1 cellular context compared by ENCODE assay signal in genomic region chr11:1827095-1827797, GRCh38.
TF ChIP-seq lines count a peak whose summit lies in the region.

No MANE protein-coding gene starts in this region.

TF ChIP-seq in HepG2, 621 proteins besides CTCF, POLR2A, EP300 and RAD21 (continued from another document and continues in another):
- TF ChIP-seq SOX6 (IDR thresholded peaks at IDR 0.05) (no peak), SOX6 (CRISPR knock-in tag; IDR thresholded peaks at IDR 0.05) (peak; percentile 41; the same call in 1 of the 2 replicates), REXO4 (CRISPR knock-in tag; IDR thresholded peaks at IDR 0.05; ENCODE audit: borderline replicate concordance) (no peak), ATF7-NPFF (CRISPR knock-in tag; IDR thresholded peaks at IDR 0.05; ENCODE audit: low read depth) (no peak; the same call in 1 of the 2 replicates), AHR (CRISPR knock-in tag; IDR thresholded peaks at IDR 0.05) (no peak), ZNF24 (IDR thresholded peaks at IDR 0.05) (no peak), ZNF780A (CRISPR knock-in tag; IDR thresholded peaks at IDR 0.05) (no peak), ZNF282 (IDR thresholded peaks at IDR 0.05; ENCODE audit: partially characterized antibody) (no peak), ZNF451 (CRISPR knock-in tag; IDR thresholded peaks at IDR 0.05) (0 out of 2 replicates have a peak, but pooled peaks have one; percentile 63), ZKSCAN8 (CRISPR knock-in tag; IDR thresholded peaks at IDR 0.05; ENCODE audit: borderline replicate concordance) (0 out of 2 replicates have a peak, but pooled peaks have one; percentile 39), ZNF30 (CRISPR knock-in tag; IDR thresholded peaks at IDR 0.05) (no peak), ATF7 (IDR thresholded peaks at IDR 0.05) (no peak), ATF7 (CRISPR knock-in tag; IDR thresholded peaks at IDR 0.05) (no peak), ZNF337 (CRISPR knock-in tag; IDR thresholded peaks at IDR 0.05; ENCODE audit: borderline replicate concordance, low read depth) (peak; percentile 39; the same call in 1 of the 2 replicates), ZNF20 (CRISPR knock-in tag; IDR thresholded peaks at IDR 0.05) (no peak), NR0B2 (CRISPR knock-in tag; IDR thresholded peaks at IDR 0.05) (peak; percentile 24; the same call in 1 of the 2 replicates), ZNF607 (CRISPR knock-in tag; IDR thresholded peaks at IDR 0.05; ENCODE audit: borderline replicate concordance) (0 out of 2 replicates have a peak, but pooled peaks have one; percentile 9), NKX3-1 (CRISPR knock-in tag; IDR thresholded peaks at IDR 0.05) (no peak), ARID2 (CRISPR knock-in tag; IDR thresholded peaks at IDR 0.05; ENCODE audit: borderline replicate concordance) (peak; percentile 58; the same call in 1 of the 2 replicates), MAFF (IDR thresholded peaks at IDR 0.05; ENCODE audit: low read depth, low read length) (no peak), ZNF660 (CRISPR knock-in tag; IDR thresholded peaks at IDR 0.05; ENCODE audit: borderline replicate concordance, low read depth) (no peak), TOPORS (CRISPR knock-in tag; IDR thresholded peaks at IDR 0.05) (no peak), SRF (IDR thresholded peaks at IDR 0.05; ENCODE audit: low read depth, low read length) (no peak), IRF2 (CRISPR knock-in tag; IDR thresholded peaks at IDR 0.05) (no peak), LCORL (IDR thresholded peaks at IDR 0.05) (no peak), LCORL (CRISPR knock-in tag; IDR thresholded peaks at IDR 0.05) (peak; percentile 79), YY1 (IDR thresholded peaks at IDR 0.05; ENCODE audit: insufficient read depth, insufficient replicate concordance, low read depth, low read length) (no peak), ZNF720 (CRISPR knock-in tag; IDR thresholded peaks at IDR 0.05) (no peak), KAT7 (CRISPR knock-in tag; IDR thresholded peaks at IDR 0.05; ENCODE audit: borderline replicate concordance) (no peak), ZC3H13 (CRISPR knock-in tag; IDR thresholded peaks at IDR 0.05) (0 out of 2 replicates have a peak, but pooled peaks have one; percentile 52), ZNF136 (CRISPR knock-in tag; IDR thresholded peaks at IDR 0.05; ENCODE audit: low read depth) (0 out of 2 replicates have a peak, but pooled peaks have one; percentile 28), ZNF687 (CRISPR knock-in tag; IDR thresholded peaks at IDR 0.05) (peak; percentile 96), ZSCAN21 (CRISPR knock-in tag; IDR thresholded peaks at IDR 0.05; ENCODE audit: borderline replicate concordance) (peak; percentile 60), STAT5B (CRISPR knock-in tag; IDR thresholded peaks at IDR 0.05) (no peak), ARID5B (CRISPR knock-in tag; IDR thresholded peaks at IDR 0.05) (0 out of 2 replicates have a peak, but pooled peaks have one; percentile 23), ZFX (CRISPR knock-in tag; IDR thresholded peaks at IDR 0.05; ENCODE audit: low read depth) (peak; percentile 61; the same call in 1 of the 2 replicates), BCL6 (CRISPR knock-in tag; IDR thresholded peaks at IDR 0.05) (peak; percentile 71), ZNF543 (CRISPR knock-in tag; IDR thresholded peaks at IDR 0.05) (peak; percentile 35; the same call in 1 of the 2 replicates), REL (CRISPR knock-in tag; conservative IDR thresholded peaks at IDR 0.05) (no peak), THAP9 (CRISPR knock-in tag; IDR thresholded peaks at IDR 0.05; ENCODE audit: borderline replicate concordance) (peak; percentile 27; the same call in 1 of the 2 replicates), LRRFIP1 (CRISPR knock-in tag; conservative IDR thresholded peaks at IDR 0.05) (no peak), ZNF629 (CRISPR knock-in tag; conservative IDR thresholded peaks at IDR 0.05) (peak; percentile 41; the same call in 1 of the 2 replicates)
- TF ChIP-seq, protein P1, sequence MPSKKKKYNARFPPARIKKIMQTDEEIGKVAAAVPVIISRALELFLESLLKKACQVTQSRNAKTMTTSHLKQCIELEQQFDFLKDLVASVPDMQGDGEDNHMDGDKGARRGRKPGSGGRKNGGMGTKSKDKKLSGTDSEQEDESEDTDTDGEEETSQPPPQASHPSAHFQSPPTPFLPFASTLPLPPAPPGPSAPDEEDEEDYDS (CRISPR knock-in tag; IDR thresholded peaks at IDR 0.05): peak; percentile 46; the same call in 1 of the 2 replicates
- TF ChIP-seq, protein P2, sequence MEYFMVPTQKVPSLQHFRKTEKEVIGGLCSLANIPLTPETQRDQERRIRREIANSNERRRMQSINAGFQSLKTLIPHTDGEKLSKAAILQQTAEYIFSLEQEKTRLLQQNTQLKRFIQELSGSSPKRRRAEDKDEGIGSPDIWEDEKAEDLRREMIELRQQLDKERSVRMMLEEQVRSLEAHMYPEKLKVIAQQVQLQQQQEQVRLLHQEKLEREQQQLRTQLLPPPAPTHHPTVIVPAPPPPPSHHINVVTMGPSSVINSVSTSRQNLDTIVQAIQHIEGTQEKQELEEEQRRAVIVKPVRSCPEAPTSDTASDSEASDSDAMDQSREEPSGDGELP (IDR thresholded peaks at IDR 0.05; ENCODE audit: borderline replicate concordance, low read depth): peak; percentile 79; the same call in 1 of the 2 replicates
- TF ChIP-seq, protein P3, sequence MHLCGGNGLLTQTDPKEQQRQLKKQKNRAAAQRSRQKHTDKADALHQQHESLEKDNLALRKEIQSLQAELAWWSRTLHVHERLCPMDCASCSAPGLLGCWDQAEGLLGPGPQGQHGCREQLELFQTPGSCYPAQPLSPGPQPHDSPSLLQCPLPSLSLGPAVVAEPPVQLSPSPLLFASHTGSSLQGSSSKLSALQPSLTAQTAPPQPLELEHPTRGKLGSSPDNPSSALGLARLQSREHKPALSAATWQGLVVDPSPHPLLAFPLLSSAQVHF (CRISPR knock-in tag; IDR thresholded peaks at IDR 0.05): no peak
- TF ChIP-seq, protein P4, sequence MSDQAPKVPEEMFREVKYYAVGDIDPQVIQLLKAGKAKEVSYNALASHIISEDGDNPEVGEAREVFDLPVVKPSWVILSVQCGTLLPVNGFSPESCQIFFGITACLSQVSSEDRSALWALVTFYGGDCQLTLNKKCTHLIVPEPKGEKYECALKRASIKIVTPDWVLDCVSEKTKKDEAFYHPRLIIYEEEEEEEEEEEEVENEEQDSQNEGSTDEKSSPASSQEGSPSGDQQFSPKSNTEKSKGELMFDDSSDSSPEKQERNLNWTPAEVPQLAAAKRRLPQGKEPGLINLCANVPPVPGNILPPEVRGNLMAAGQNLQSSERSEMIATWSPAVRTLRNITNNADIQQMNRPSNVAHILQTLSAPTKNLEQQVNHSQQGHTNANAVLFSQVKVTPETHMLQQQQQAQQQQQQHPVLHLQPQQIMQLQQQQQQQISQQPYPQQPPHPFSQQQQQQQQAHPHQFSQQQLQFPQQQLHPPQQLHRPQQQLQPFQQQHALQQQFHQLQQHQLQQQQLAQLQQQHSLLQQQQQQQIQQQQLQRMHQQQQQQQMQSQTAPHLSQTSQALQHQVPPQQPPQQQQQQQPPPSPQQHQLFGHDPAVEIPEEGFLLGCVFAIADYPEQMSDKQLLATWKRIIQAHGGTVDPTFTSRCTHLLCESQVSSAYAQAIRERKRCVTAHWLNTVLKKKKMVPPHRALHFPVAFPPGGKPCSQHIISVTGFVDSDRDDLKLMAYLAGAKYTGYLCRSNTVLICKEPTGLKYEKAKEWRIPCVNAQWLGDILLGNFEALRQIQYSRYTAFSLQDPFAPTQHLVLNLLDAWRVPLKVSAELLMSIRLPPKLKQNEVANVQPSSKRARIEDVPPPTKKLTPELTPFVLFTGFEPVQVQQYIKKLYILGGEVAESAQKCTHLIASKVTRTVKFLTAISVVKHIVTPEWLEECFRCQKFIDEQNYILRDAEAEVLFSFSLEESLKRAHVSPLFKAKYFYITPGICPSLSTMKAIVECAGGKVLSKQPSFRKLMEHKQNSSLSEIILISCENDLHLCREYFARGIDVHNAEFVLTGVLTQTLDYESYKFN (CRISPR knock-in tag; conservative IDR thresholded peaks at IDR 0.05): peak; percentile 32; the same call in 1 of the 2 replicates
